ENCODE assay signal across 1 cellular context in the genomic region with DNA sequence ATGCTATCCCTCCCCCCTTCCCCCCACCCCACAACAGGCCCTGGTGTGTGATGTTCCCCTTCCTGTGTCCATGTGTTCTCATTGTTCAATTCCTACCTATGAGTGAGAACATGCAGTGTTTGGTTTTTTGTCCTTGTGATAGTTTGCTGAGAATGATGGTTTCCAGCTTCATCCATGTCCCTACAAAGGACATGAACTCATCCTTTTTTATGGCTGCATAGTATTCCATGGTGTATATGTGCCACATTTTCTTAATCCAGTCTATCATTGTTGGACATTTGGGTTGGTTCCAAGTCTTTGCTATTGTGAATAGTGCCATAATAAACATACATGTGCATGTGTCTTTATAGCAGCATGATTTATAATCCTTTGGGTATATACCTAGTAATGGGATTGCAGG.
TF ChIP-seq lines count a peak whose summit lies in the region.
"Not testable (repeated sequence)": the region's sequence is repeated elsewhere in the genome, so short reads cannot be mapped to it uniquely, and the experiment has no call there.

No MANE protein-coding gene starts in this region.

- not testable (repeated sequence) for H3K9me3 ChIP-seq in HEK293 (ENCODE audit: control insufficient read depth, insufficient read depth, low read depth, low read length)

- H3K36me3 ChIP-seq in HEK293 (ENCODE audit: control insufficient read depth in 2 of 2, insufficient read depth in 1 of 2, low read length in 2 of 2) = not testable (repeated sequence)

- not testable (repeated sequence) for H3K4me3 ChIP-seq in HEK293 (ENCODE audit: low read depth, low read length)

- not testable (repeated sequence) for H3K4me1 ChIP-seq in HEK293 (ENCODE audit: control insufficient read depth, insufficient read depth, low read length)

- not testable (repeated sequence) for TF ChIP-seq CTCF in HEK293 (tag by site-specific recombination; IDR thresholded peaks at IDR 0.05)

- CTCF ChIA-PET in HEK293 (lab: Yijun Ruan, JAX) = not testable (repeated sequence)

- POLR2A ChIA-PET in HEK293 (lab: Yijun Ruan, JAX) = not testable (repeated sequence)

- H3K27ac ChIP-seq in HEK293 (ENCODE audit: extremely low read depth, low read depth, low read length) = not testable (repeated sequence)

TF ChIP-seq in HEK293, 187 proteins besides CTCF, POLR2A, EP300 and RAD21:
- TF ChIP-seq, protein P1, sequence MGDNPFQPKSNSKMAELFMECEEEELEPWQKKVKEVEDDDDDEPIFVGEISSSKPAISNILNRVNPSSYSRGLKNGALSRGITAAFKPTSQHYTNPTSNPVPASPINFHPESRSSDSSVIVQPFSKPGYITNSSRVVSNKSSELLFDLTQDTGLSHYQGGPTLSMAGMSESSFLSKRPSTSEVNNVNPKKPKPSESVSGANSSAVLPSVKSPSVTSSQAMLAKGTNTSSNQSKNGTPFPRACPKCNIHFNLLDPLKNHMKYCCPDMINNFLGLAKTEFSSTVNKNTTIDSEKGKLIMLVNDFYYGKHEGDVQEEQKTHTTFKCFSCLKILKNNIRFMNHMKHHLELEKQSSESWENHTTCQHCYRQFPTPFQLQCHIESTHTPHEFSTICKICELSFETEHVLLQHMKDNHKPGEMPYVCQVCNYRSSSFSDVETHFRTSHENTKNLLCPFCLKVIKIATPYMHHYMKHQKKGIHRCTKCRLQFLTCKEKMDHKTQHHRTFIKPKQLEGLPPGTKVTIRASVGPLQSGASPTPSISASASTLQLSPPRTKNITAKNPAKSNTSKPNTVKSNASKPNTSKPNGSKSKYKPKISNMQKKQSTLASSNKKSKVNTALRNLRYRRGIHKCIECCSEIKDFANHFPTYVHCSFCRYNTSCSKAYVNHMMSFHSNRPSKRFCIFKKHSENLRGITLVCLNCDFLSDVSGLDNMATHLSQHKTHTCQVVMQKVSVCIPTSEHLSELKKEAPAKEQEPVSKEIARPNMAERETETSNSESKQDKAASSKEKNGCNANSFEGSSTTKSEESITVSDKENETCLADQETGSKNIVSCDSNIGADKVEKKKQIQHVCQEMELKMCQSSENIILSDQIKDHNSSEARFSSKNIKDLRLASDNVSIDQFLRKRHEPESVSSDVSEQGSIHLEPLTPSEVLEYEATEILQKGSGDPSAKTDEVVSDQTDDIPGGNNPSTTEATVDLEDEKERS (tag by site-specific recombination; IDR thresholded peaks at IDR 0.05) = peak; percentile 69; the same call in 1 of the 2 replicates
- TF ChIP-seq, protein P2, sequence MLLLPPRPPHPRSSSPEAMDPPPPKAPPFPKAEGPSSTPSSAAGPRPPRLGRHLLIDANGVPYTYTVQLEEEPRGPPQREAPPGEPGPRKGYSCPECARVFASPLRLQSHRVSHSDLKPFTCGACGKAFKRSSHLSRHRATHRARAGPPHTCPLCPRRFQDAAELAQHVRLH (tag by site-specific recombination; IDR thresholded peaks at IDR 0.05) = peak; percentile 26; the same call in 1 of the 2 replicates
- TF ChIP-seq ZNF146 (tag by site-specific recombination; IDR thresholded peaks at IDR 0.05) = peak; percentile 81
TF ChIP-seq in HEK293: peak in this region for 3; not testable (repeated sequence) for 184.
